Comparison of ENCODE assay signal across 8 cellular contexts in the genomic region with DNA sequence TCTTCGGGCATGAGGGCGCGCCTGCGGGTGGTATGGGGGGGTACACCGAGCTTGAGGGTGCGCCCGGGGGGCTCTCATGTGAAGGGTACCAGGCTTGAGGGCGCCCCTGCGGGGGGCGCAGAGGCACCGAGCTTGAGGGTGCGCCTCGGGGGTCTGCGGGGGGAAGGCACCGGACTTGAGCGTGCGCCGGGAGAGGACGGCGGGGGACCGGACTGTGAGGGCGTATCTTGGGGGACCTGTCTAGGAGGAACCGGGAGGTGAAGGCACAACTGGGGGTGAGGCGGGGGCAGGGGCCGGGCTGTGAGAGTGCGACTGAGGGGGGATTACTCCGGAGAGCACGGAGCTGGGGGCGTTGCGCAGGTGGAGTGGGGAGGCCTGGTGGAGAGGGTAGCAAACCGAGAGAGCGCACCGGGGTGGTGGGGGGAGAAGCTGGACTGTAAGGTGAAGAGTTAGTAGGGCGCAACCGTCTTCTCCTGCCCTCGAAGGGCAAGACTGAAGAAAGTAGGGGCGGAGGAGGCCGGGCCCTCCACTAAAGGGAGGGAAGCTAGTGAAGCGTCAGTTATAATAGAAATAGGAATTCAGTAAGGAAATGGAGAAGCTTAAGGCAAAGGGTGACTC. TPM values are rescaled to one million over a fixed set of nuclear protein-coding genes. Genes with fewer than 3 reads are reported as not detected.
DNase-seq lines count a peak whose midpoint lies in the region; ATAC-seq and TF ChIP-seq lines count a peak whose summit lies in the region.

No MANE protein-coding gene starts in this region.

- ATAC-seq in GM21360 (IDR thresholded peaks at IDR 0.05; ENCODE audit: unreplicated experiment) (no peak), GM18511 (IDR thresholded peaks at IDR 0.05; ENCODE audit: unreplicated experiment) (no peak)

- H3K36me3 ChIP-seq in SJSA1 (0 out of 2 replicates have a peak, but pooled peaks cover 3% of the 10 kb centered on the region), ascending aorta (no peaks in the 10 kb centered on the region)

- H3K9me3 ChIP-seq in SJSA1 (replicated peaks) (no peaks in the 10 kb centered on the region), ascending aorta (no peaks in the 10 kb centered on the region)

- TF ChIP-seq CTCF in GM12864 (IDR thresholded peaks at IDR 0.05; ENCODE audit: low read depth, low read length, missing control alignments) (no peak), ascending aorta (IDR thresholded peaks at IDR 0.05) (no peak)

- H3K27me3 ChIP-seq in SJSA1 (replicated peaks) (no peaks in the 10 kb centered on the region), ascending aorta (no peaks in the 10 kb centered on the region)

- peak overlapping the region; percentile 91; the same call in 1 of the 2 replicates for H3K27ac ChIP-seq in SJSA1
- peak overlapping the region; percentile 98 to 100 for H3K27ac ChIP-seq in ascending aorta
- peak overlapping the region; percentile 95 to 100 (median 99) for H3K27ac ChIP-seq in skin epidermis

- H3K4me3 ChIP-seq in GM12864 (ENCODE audit: low read depth, low read length) (peak overlapping the region; percentile 83), SJSA1 (peak overlapping the region; percentile 78), ascending aorta (peak overlapping the region; percentile 73 to 92), iPS-11a (ENCODE audit: low read depth, low read length) (peak overlapping the region; percentile 96), skin epidermis (peak overlapping the region; percentile 56 to 98 (median 77))

- intact Hi-C loops in ascending aorta (cut with DNase I) = loop anchor here (1.0 to 5.0 kb wide), 5 partner anchors 28 to 170 kb away; no protein-coding TSS in a partner anchor

- H3K4me1 ChIP-seq in SJSA1 (replicated peaks) (peaks cover 10% of the 10 kb centered on the region; the same call in 1 of the 2 replicates), ascending aorta (peaks cover 0 to 10% of the 10 kb centered on the region in 2 donors)

- DNase-seq in GM12864 (ENCODE audit: low read depth) (no peak), SJSA1 (ENCODE audit: low read depth in 1 of 2, low spot score in 2 of 2) (no peak), ascending aorta (ENCODE audit: low spot score in 2 of 2) (peak in 1 of 2 donors; percentile 70), NCI-H1694 (lab: John Stamatoyannopoulos, UW) (no peak)

RNA-seq across cellular contexts. Expression of a gene that starts 1.1 kb away (rescaled TPM):
- 22.6 and 41.0 TPM in 2 replicates for total RNA-seq in SJSA1 (2014; rRNA removed; shearing (Covaris generic))
- total RNA-seq in ascending aorta = 25.9 TPM
